25 cellular contexts compared by ENCODE assay signal in genomic region chr3:12467746-12468145, GRCh38.
"Had no signal": no experiment of that assay in that cellular context is flagged by ENCODE, and none has a peak within 500 bp of the region (broad histone marks: within the 10 kb centered on the region; RNA-seq: fewer than 3 reads in every experiment).

No MANE protein-coding gene starts in this region.

- H3K27ac ChIP-seq: heart left ventricle, parathyroid adenoma, stomach, tibial artery had no signal

- DNase-seq: activated CD4-positive, alpha-beta memory T cell treated with anti-CD3 and anti-CD28 coated beads for 36 hours; activated CD4-positive, alpha-beta T cell treated with anti-CD3 and anti-CD28 coated beads, Interleukin-2, amount 10 ng/mL, durations not matched to agents 24 days and 14 days; activated CD4-positive, CD25-positive, alpha-beta regulatory T cell treated with anti-CD3 and anti-CD28 coated beads, Interleukin-2, amount 50 U/mL, for 72 hours; activated CD8-positive, alpha-beta memory T cell treated with anti-CD3 and anti-CD28 coated beads, Interleukin-2, amount 50 U/mL, for 4 hours; activated naive CD8-positive, alpha-beta T cell treated with anti-CD3 and anti-CD28 coated beads, Interleukin-2, amount 50 U/mL, for 24 hours; activated T-cell treated with anti-CD3 and anti-CD28 coated beads, Interleukin-2, amount 50 U/mL, for 1 hour; amygdala; central memory CD4-positive, alpha-beta T cell; foreskin fibroblast; heart left ventricle; hypothalamus; immature natural killer cell; kidney; naive thymus-derived CD8-positive, alpha-beta T cell; nucleus accumbens; right cardiac atrium; stimulated activated CD4-positive, alpha-beta T cell treated with anti-CD3 and anti-CD28 coated beads, Interleukin-15, amount 100 ng/mL, for 24 hours; stimulated activated CD4-positive, alpha-beta T cell treated with anti-CD3 and anti-CD28 coated beads, Interleukin-2, amount 100 ng/mL, for 24 hours; stimulated activated naive B cell treated with anti-CD40 and anti-IgM and Interleukin-4, amounts not matched to agents 10 μg/mL and 1 μg/mL and 100 μg/mL, for 72 hours; stomach; T-helper 17 cell; T1000; tibial artery had no signal

- H2AFZ ChIP-seq: parathyroid adenoma had no signal

- FAIRE-seq: endothelial cell of umbilical vein, kidney had no signal

- H3K9me3 ChIP-seq: heart left ventricle, stomach, tibial artery had no signal

- H3K4me1 ChIP-seq: parathyroid adenoma, tibial artery had no signal

- H3K79me2 ChIP-seq: parathyroid adenoma had no signal

- ATAC-seq: activated naive CD8-positive, alpha-beta T cell treated with anti-CD3 and anti-CD28 coated beads, Interleukin-2, amount 50 U/mL, for 24 hours; heart left ventricle; naive thymus-derived CD8-positive, alpha-beta T cell; right cardiac atrium; stimulated activated naive B cell treated with anti-CD40 and anti-IgM and Interleukin-4, amounts not matched to agents 10 μg/mL and 1 μg/mL and 100 μg/mL, for 72 hours; T-helper 17 cell had no signal

- H3K27me3 ChIP-seq: heart left ventricle, stomach, tibial artery had no signal

- H3K4me3 ChIP-seq: heart left ventricle, stomach, tibial artery had no signal

- H3K36me3 ChIP-seq: heart left ventricle, stomach, tibial artery had no signal
